ENCODE assay signal across 14 cellular contexts in the genomic region with DNA sequence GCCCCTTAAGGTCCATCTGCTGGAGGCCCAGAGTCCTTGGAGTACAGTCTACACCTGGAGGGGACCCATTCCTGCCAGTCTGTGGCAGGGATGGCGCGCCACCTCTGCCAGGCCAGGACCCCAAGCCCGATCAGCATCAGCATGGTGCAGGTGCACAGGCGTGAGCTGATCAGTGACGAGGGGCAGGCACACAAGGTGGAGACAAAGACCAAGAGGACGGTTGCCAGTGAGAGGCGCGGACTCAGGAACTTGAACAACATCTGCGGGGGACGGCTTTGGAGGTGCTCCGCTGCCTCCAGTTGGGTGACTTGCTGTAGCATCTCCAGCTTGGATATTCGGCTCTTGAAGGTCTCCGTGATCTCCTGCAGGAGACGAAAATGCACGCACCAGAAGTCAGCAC. TPM values are rescaled to one million over a fixed set of nuclear protein-coding genes. Genes with fewer than 3 reads are reported as not detected.
"Had no signal": no experiment of that assay in that cellular context is flagged by ENCODE, and none has a peak within 500 bp of the region (broad histone marks: within the 10 kb centered on the region; RNA-seq: fewer than 3 reads in every experiment).

No MANE protein-coding gene starts in this region.

RNA-seq across cellular contexts. Expression of a gene that starts 14.1 kb away (rescaled TPM):
- total RNA-seq: activated B cell treated with CpG ODN at 0.5 μM for 24 hours; activated CD4-positive, alpha-beta memory T cell treated with anti-CD3 and anti-CD28 coated beads for 36 hours; activated CD4-positive, alpha-beta memory T cell treated with anti-CD3 and anti-CD28 coated beads, Interleukin-2, amount 10 ng/mL, durations not matched to agents 7 days and 5 days; activated CD4-positive, alpha-beta T cell treated with anti-CD3 and anti-CD28 coated beads for 36 hours; activated CD4-positive, alpha-beta T cell treated with anti-CD3 and anti-CD28 coated beads, Interleukin-2, amount 10 ng/mL, durations not matched to agents 24 days and 14 days; activated CD4-positive, alpha-beta T cell treated with anti-CD3 and anti-CD28 coated beads, Interleukin-2, amount 10 ng/mL, durations not matched to agents 7 days and 5 days; activated CD8-positive, alpha-beta memory T cell treated with anti-CD3 and anti-CD28 coated beads for 36 hours; activated CD8-positive, alpha-beta memory T cell treated with anti-CD3 and anti-CD28 coated beads, Interleukin-2, amount 10 ng/mL, durations not matched to agents 7 days and 5 days; activated CD8-positive, alpha-beta T cell treated with anti-CD3 and anti-CD28 coated beads for 36 hours; activated CD8-positive, alpha-beta T cell treated with anti-CD3 and anti-CD28 coated beads, Interleukin-2, amount 10 ng/mL, durations not matched to agents 7 days and 5 days; T-helper 1 cell treated with Interleukin-12 subunit alpha and Interleukin-12 subunit beta and Interleukin-4 antibody, amounts not matched to agents 30 ng/mL and 1 ng/mL, for 36 hours; T-helper 17 cell; T-helper 2 cell treated with Interferon-gamma antibody and Interleukin-4, amounts not matched to agents 100 ng/mL and 5 ng/mL, for 36 hours; WTC11 had no signal

RNA-seq across cellular contexts. Expression of a gene that starts 23.1 kb away (rescaled TPM):
- total RNA-seq: activated B cell treated with CpG ODN at 0.5 μM for 24 hours; activated CD4-positive, alpha-beta memory T cell treated with anti-CD3 and anti-CD28 coated beads for 36 hours; activated CD4-positive, alpha-beta memory T cell treated with anti-CD3 and anti-CD28 coated beads, Interleukin-2, amount 10 ng/mL, durations not matched to agents 7 days and 5 days; activated CD4-positive, alpha-beta T cell treated with anti-CD3 and anti-CD28 coated beads for 36 hours; activated CD4-positive, alpha-beta T cell treated with anti-CD3 and anti-CD28 coated beads, Interleukin-2, amount 10 ng/mL, durations not matched to agents 24 days and 14 days; activated CD4-positive, alpha-beta T cell treated with anti-CD3 and anti-CD28 coated beads, Interleukin-2, amount 10 ng/mL, durations not matched to agents 7 days and 5 days; activated CD8-positive, alpha-beta memory T cell treated with anti-CD3 and anti-CD28 coated beads for 36 hours; activated CD8-positive, alpha-beta memory T cell treated with anti-CD3 and anti-CD28 coated beads, Interleukin-2, amount 10 ng/mL, durations not matched to agents 7 days and 5 days; activated CD8-positive, alpha-beta T cell treated with anti-CD3 and anti-CD28 coated beads for 36 hours; activated CD8-positive, alpha-beta T cell treated with anti-CD3 and anti-CD28 coated beads, Interleukin-2, amount 10 ng/mL, durations not matched to agents 7 days and 5 days; T-helper 1 cell treated with Interleukin-12 subunit alpha and Interleukin-12 subunit beta and Interleukin-4 antibody, amounts not matched to agents 30 ng/mL and 1 ng/mL, for 36 hours; T-helper 17 cell; T-helper 2 cell treated with Interferon-gamma antibody and Interleukin-4, amounts not matched to agents 100 ng/mL and 5 ng/mL, for 36 hours; WTC11 had no signal

RNA-seq across cellular contexts. Expression of a gene that starts 52.4 kb away (rescaled TPM):
- total RNA-seq: activated B cell treated with CpG ODN at 0.5 μM for 24 hours; activated CD4-positive, alpha-beta memory T cell treated with anti-CD3 and anti-CD28 coated beads for 36 hours; activated CD4-positive, alpha-beta memory T cell treated with anti-CD3 and anti-CD28 coated beads, Interleukin-2, amount 10 ng/mL, durations not matched to agents 7 days and 5 days; activated CD4-positive, alpha-beta T cell treated with anti-CD3 and anti-CD28 coated beads for 36 hours; activated CD4-positive, alpha-beta T cell treated with anti-CD3 and anti-CD28 coated beads, Interleukin-2, amount 10 ng/mL, durations not matched to agents 24 days and 14 days; activated CD4-positive, alpha-beta T cell treated with anti-CD3 and anti-CD28 coated beads, Interleukin-2, amount 10 ng/mL, durations not matched to agents 7 days and 5 days; activated CD8-positive, alpha-beta memory T cell treated with anti-CD3 and anti-CD28 coated beads for 36 hours; activated CD8-positive, alpha-beta memory T cell treated with anti-CD3 and anti-CD28 coated beads, Interleukin-2, amount 10 ng/mL, durations not matched to agents 7 days and 5 days; activated CD8-positive, alpha-beta T cell treated with anti-CD3 and anti-CD28 coated beads for 36 hours; activated CD8-positive, alpha-beta T cell treated with anti-CD3 and anti-CD28 coated beads, Interleukin-2, amount 10 ng/mL, durations not matched to agents 7 days and 5 days; T-helper 1 cell treated with Interleukin-12 subunit alpha and Interleukin-12 subunit beta and Interleukin-4 antibody, amounts not matched to agents 30 ng/mL and 1 ng/mL, for 36 hours; T-helper 17 cell; T-helper 2 cell treated with Interferon-gamma antibody and Interleukin-4, amounts not matched to agents 100 ng/mL and 5 ng/mL, for 36 hours; WTC11 had no signal
